22 cellular contexts compared by ENCODE assay signal in genomic region chr1:205369621-205370230, GRCh38. TPM values are rescaled to one million over a fixed set of nuclear protein-coding genes. Genes with fewer than 3 reads are reported as not detected.
DNase-seq lines count a peak whose midpoint lies in the region; ATAC-seq and TF ChIP-seq lines count a peak whose summit lies in the region.
"Had no signal": no experiment of that assay in that cellular context is flagged by ENCODE, and none has a peak within 500 bp of the region (broad histone marks: within the 10 kb centered on the region; RNA-seq: fewer than 3 reads in every experiment).

No MANE protein-coding gene starts in this region.

- no peak for TF ChIP-seq CTCF in mesothelial cell of epicardium (IDR thresholded peaks at IDR 0.05; ENCODE audit: unreplicated experiment)
- no peak for TF ChIP-seq CTCF in activated CD8-positive, alpha-beta T cell treated with anti-CD3 and anti-CD28 coated beads for 36 hours (IDR thresholded peaks at IDR 0.05)

- H3K4me3 Mint-ChIP-seq in mesothelial cell of epicardium: no peak overlapping the region
- no peak overlapping the region for H3K4me3 Mint-ChIP-seq in activated CD8-positive, alpha-beta T cell treated with anti-CD3 and anti-CD28 coated beads for 36 hours
- H3K4me3 Mint-ChIP-seq: neural crest cell; stimulated activated naive CD8-positive, alpha-beta T cell treated with anti-CD3 and anti-CD28 coated beads, Interleukin-15, amount 100 ng/mL, for 72 hours had no signal

- H3K27me3 Mint-ChIP-seq in mesothelial cell of epicardium (ENCODE audit: low read depth): no peaks in the 10 kb centered on the region
- peaks cover 6% of the 10 kb centered on the region for H3K27me3 Mint-ChIP-seq in activated CD8-positive, alpha-beta T cell treated with anti-CD3 and anti-CD28 coated beads for 36 hours

- no peak for ATAC-seq in activated CD8-positive, alpha-beta T cell treated with anti-CD3 and anti-CD28 coated beads for 36 hours
- ATAC-seq: A549; stimulated activated naive CD8-positive, alpha-beta T cell treated with anti-CD3 and anti-CD28 coated beads, Interleukin-15, amount 100 ng/mL, for 72 hours had no signal

- CTCF ChIA-PET in activated CD8-positive, alpha-beta T cell treated with anti-CD3 and anti-CD28 coated beads for 36 hours (lab: Charles Lee): interaction anchor here (0.9 to 4.9 kb wide), 5 partner anchors 15 to 119 kb away, joined by 3 to 30 read pairs (median 4); no protein-coding TSS in a partner anchor

- POLR2A ChIA-PET in activated CD8-positive, alpha-beta T cell treated with anti-CD3 and anti-CD28 coated beads for 36 hours (lab: Charles Lee): interaction anchor here (0.7 kb wide), 1 partner anchor 256 kb away, joined by 3 read pairs; no protein-coding TSS in a partner anchor

- intact Hi-C loops in activated CD8-positive, alpha-beta T cell treated with anti-CD3 and anti-CD28 coated beads for 36 hours (cut with micrococcal nuclease): no loop called here

- H3K27ac Mint-ChIP-seq in mesothelial cell of epicardium: peak overlapping the region; percentile 30
- H3K27ac Mint-ChIP-seq in activated CD8-positive, alpha-beta T cell treated with anti-CD3 and anti-CD28 coated beads for 36 hours: no peak overlapping the region
- H3K27ac Mint-ChIP-seq: stimulated activated naive CD8-positive, alpha-beta T cell treated with anti-CD3 and anti-CD28 coated beads, Interleukin-15, amount 100 ng/mL, for 72 hours had no signal

- no peaks in the 10 kb centered on the region for H3K9me3 Mint-ChIP-seq in mesothelial cell of epicardium
- H3K9me3 Mint-ChIP-seq in activated CD8-positive, alpha-beta T cell treated with anti-CD3 and anti-CD28 coated beads for 36 hours: no peaks in the 10 kb centered on the region
- H3K9me3 Mint-ChIP-seq: neural crest cell; stimulated activated naive CD8-positive, alpha-beta T cell treated with anti-CD3 and anti-CD28 coated beads, Interleukin-15, amount 100 ng/mL, for 72 hours had no signal

- H3K4me1 Mint-ChIP-seq in mesothelial cell of epicardium: peaks cover 36% of the 10 kb centered on the region
- H3K4me1 Mint-ChIP-seq in activated CD8-positive, alpha-beta T cell treated with anti-CD3 and anti-CD28 coated beads for 36 hours (ENCODE audit: low read depth): peaks cover 10% of the 10 kb centered on the region

- peak; percentile 13 for DNase-seq in activated CD8-positive, alpha-beta memory T cell treated with anti-CD3 and anti-CD28 coated beads, Interleukin-2, amount 50 U/mL, for 48 hours
- DNase-seq in activated CD8-positive, alpha-beta memory T cell treated with anti-CD3 and anti-CD28 coated beads, Interleukin-2, amount 50 U/mL, for 4 hours: no peak
- DNase-seq in cerebellar cortex (ENCODE audit: low spot score) (peak; percentile 70), mesothelial cell of epicardium (ENCODE audit: low spot score in 2 of 2, unreplicated experiment in 2 of 2) (no peak), AG08396 (ENCODE audit: low spot score) (no peak), AG20443 (ENCODE audit: low spot score) (no peak), NCI-H526 treated with DMSO at 0.1 percent for 48 hours (lab: John Stamatoyannopoulos, UW) (no peak)
- DNase-seq in activated CD8-positive, alpha-beta T cell treated with anti-CD3 and anti-CD28 coated beads for 36 hours: no peak
- DNase-seq: activated gamma-delta T cell treated with Interleukin-2 at 50 U/mL for 16 hours; NCI-H1417; NCI-H82; SHP77 treated with DMSO at 0.1 percent for 48 hours; stimulated activated CD4-positive, alpha-beta T cell treated with anti-CD3 and anti-CD28 coated beads, Interleukin-4, amount 100 ng/mL, for 24 hours; stimulated activated naive CD8-positive, alpha-beta T cell treated with anti-CD3 and anti-CD28 coated beads, Interleukin-15, amount 100 ng/mL, for 72 hours; upper lobe of right lung; WERI-Rb-1 had no signal

- H3K36me3 Mint-ChIP-seq in mesothelial cell of epicardium: no peaks in the 10 kb centered on the region
- H3K36me3 Mint-ChIP-seq in activated CD8-positive, alpha-beta T cell treated with anti-CD3 and anti-CD28 coated beads for 36 hours (ENCODE audit: low read depth): no peaks in the 10 kb centered on the region

RNA-seq across cellular contexts. Expression of gene KLHDC8A, which starts 13.0 kb away (rescaled TPM):
- 0.51 to 1.2 TPM (median 0.79 TPM) in 3 replicates for total RNA-seq in mesothelial cell of epicardium
- total RNA-seq in activated CD8-positive, alpha-beta T cell treated with anti-CD3 and anti-CD28 coated beads for 36 hours: not detected
- total RNA-seq: fibroblast of lung; LHCN-M2; pulmonary artery endothelial cell; T-helper 1 cell treated with Interleukin-12 subunit alpha and Interleukin-12 subunit beta and Interleukin-4 antibody, amounts not matched to agents 30 ng/mL and 1 ng/mL, for 36 hours had no signal

RNA-seq across cellular contexts. Expression of gene NUAK2, which starts 48.2 kb away (rescaled TPM):
- 5.7 to 6.2 TPM (median 5.8 TPM) in 3 replicates for total RNA-seq in mesothelial cell of epicardium
- total RNA-seq in activated CD8-positive, alpha-beta T cell treated with anti-CD3 and anti-CD28 coated beads for 36 hours: 1 to 10 TPM; 1.9 TPM

RNA-seq across cellular contexts. Expression of gene LEMD1, which starts 52.1 kb away (rescaled TPM):
- 1.3 to 1.9 TPM (median 1.6 TPM) in 3 replicates for total RNA-seq in mesothelial cell of epicardium
- under 1 TPM; 0.58 to 0.81 TPM for total RNA-seq in activated CD8-positive, alpha-beta T cell treated with anti-CD3 and anti-CD28 coated beads for 36 hours
- total RNA-seq: fibroblast of lung, LHCN-M2, pulmonary artery endothelial cell had no signal

Comparison
In these comparisons a context has a peak if more than half of its experiments do, and no peak if none do; other contexts are left out.
1. DNase-seq: peak in activated CD8-positive, alpha-beta memory T cell treated with anti-CD3 and anti-CD28 coated beads, Interleukin-2, amount 50 U/mL, for 48 hours (single experiment) and cerebellar cortex (single experiment); none in activated CD8-positive, alpha-beta memory T cell treated with anti-CD3 and anti-CD28 coated beads, Interleukin-2, amount 50 U/mL, for 4 hours (single experiment), mesothelial cell of epicardium (0 of 2), AG08396 (single experiment), AG20443 (single experiment), NCI-H526 treated with DMSO at 0.1 percent for 48 hours (single experiment) and activated CD8-positive, alpha-beta T cell treated with anti-CD3 and anti-CD28 coated beads for 36 hours (single experiment).